In the genomic region with DNA sequence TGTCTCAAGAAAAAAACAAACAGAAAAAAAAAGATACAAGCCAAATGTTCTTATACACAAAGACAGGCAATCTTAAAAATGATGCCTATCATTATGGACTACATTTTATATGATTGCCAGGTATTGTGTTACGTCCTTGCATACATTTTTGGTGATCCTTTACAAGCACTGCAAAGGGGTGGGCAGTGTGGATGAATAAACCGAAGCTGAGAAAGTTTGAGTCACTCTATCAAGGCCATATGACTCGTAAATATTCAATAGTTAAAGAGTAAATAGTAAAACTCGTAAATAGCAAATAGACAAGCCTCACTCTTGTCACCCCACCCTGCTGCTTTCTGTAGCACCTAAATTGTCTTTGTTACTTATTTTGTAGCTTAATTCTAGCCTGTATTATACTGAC, we compare ENCODE assay signal across 22 cellular contexts.
"Had no signal": no experiment of that assay in that cellular context is flagged by ENCODE, and none has a peak within 500 bp of the region (broad histone marks: within the 10 kb centered on the region; RNA-seq: fewer than 3 reads in every experiment).

No MANE protein-coding gene starts in this region.

- H3K4me3 ChIP-seq: coronary artery, esophagus muscularis mucosa, lung, right atrium auricular region, sigmoid colon, smooth muscle cell, suprapubic skin, thyroid gland had no signal

- H3K9me3 ChIP-seq: esophagus muscularis mucosa, right atrium auricular region, sigmoid colon, suprapubic skin, thyroid gland had no signal

- H3K9me3 Mint-ChIP-seq: natural killer cell treated with Interleukin-12 subunit alpha and Interleukin-12 subunit beta and Interleukin-15 and Interleukin-18, amount 100 ng/mL, for 72 hours; stimulated activated effector memory CD8-positive, alpha-beta T cell treated with anti-CD3 and anti-CD28 coated beads, Interleukin-12 subunit alpha, Interleukin-12 subunit beta, amount 100 ng/mL, for 72 hours had no signal

- DNase-seq: effector memory CD4-positive, alpha-beta T cell; foreskin keratinocyte; left colon; left ventricle myocardium superior; mesenchymal stem cell; midbrain; occipital lobe; sigmoid colon; stimulated activated CD4-positive, alpha-beta T cell treated with anti-CD3 and anti-CD28 coated beads, Interleukin-2, amount 100 ng/mL, for 48 hours; stimulated activated CD8-positive, alpha-beta memory T cell treated with anti-CD3 and anti-CD28 coated beads, Interleukin-4, amount 100 ng/mL, for 48 hours; stimulated activated naive CD8-positive, alpha-beta T cell treated with anti-CD3 and anti-CD28 coated beads, Interleukin-15, Interleukin-2, amounts not matched to agents 100 U/mL and 50 U/mL, for 24 hours; thyroid gland had no signal

- H3K36me3 ChIP-seq: esophagus muscularis mucosa, right atrium auricular region, sigmoid colon, suprapubic skin, thyroid gland had no signal

- ATAC-seq: foreskin keratinocyte; left colon; left ventricle myocardium superior; natural killer cell treated with Interleukin-12 subunit alpha and Interleukin-12 subunit beta and Interleukin-15 and Interleukin-18, amount 100 ng/mL, for 72 hours; stimulated activated effector memory CD8-positive, alpha-beta T cell treated with anti-CD3 and anti-CD28 coated beads, Interleukin-12 subunit alpha, Interleukin-12 subunit beta, amount 100 ng/mL, for 72 hours; stimulated activated naive CD8-positive, alpha-beta T cell treated with anti-CD3 and anti-CD28 coated beads, Interleukin-15, Interleukin-2, amounts not matched to agents 100 U/mL and 50 U/mL, for 24 hours had no signal

- H3K27me3 ChIP-seq: foreskin keratinocyte, right atrium auricular region, suprapubic skin, thyroid gland had no signal

- H3K4me3 Mint-ChIP-seq: natural killer cell treated with Interleukin-12 subunit alpha and Interleukin-12 subunit beta and Interleukin-15 and Interleukin-18, amount 100 ng/mL, for 72 hours; stimulated activated effector memory CD8-positive, alpha-beta T cell treated with anti-CD3 and anti-CD28 coated beads, Interleukin-12 subunit alpha, Interleukin-12 subunit beta, amount 100 ng/mL, for 72 hours; type B pancreatic cell had no signal

- H3K4me2 ChIP-seq: smooth muscle cell had no signal

- H3K4me1 ChIP-seq: foreskin keratinocyte, thyroid gland had no signal

- H3K36me3 Mint-ChIP-seq: natural killer cell treated with Interleukin-12 subunit alpha and Interleukin-12 subunit beta and Interleukin-15 and Interleukin-18, amount 100 ng/mL, for 72 hours; stimulated activated effector memory CD8-positive, alpha-beta T cell treated with anti-CD3 and anti-CD28 coated beads, Interleukin-12 subunit alpha, Interleukin-12 subunit beta, amount 100 ng/mL, for 72 hours had no signal

- H3K27ac Mint-ChIP-seq: natural killer cell treated with Interleukin-12 subunit alpha and Interleukin-12 subunit beta and Interleukin-15 and Interleukin-18, amount 100 ng/mL, for 72 hours; stimulated activated effector memory CD8-positive, alpha-beta T cell treated with anti-CD3 and anti-CD28 coated beads, Interleukin-12 subunit alpha, Interleukin-12 subunit beta, amount 100 ng/mL, for 72 hours; type B pancreatic cell had no signal

- H3K27ac ChIP-seq: coronary artery, epithelial cell of prostate, esophagus muscularis mucosa, foreskin keratinocyte, right atrium auricular region, sigmoid colon, suprapubic skin, thyroid gland had no signal
